ENCODE assay signal across 1 cellular context in the genomic region with DNA sequence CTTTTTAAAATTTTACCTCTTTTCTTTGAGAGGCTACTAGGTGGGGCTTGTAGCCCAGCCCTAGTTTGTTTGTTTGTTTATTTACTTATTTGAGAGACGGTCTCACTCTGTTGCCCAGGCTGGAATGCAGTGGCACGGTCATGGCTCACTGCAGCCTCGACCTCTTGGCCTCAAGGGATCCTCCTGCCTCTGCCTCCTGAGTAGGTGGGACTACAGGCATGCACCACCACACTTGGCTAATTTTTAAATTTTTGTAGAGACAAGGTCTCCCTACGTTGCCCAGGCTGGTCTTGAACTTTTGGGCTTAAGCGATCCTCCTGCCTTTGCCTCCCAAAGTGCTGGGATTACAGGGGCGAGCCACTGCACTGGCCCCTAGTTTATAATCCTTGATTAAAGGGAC.
TF ChIP-seq lines count a peak whose summit lies in the region.

No MANE protein-coding gene starts in this region.

TF ChIP-seq in HepG2, 621 proteins besides CTCF, POLR2A, EP300 and RAD21:
- TF ChIP-seq ZNF841 (CRISPR knock-in tag; IDR thresholded peaks at IDR 0.05; ENCODE audit: borderline replicate concordance) (no peak), POLR2G (IDR thresholded peaks at IDR 0.05; ENCODE audit: low read depth, low read length) (0 out of 2 replicates have a peak, but pooled peaks have one; percentile 31), TEAD3 (CRISPR knock-in tag; optimal IDR thresholded peaks at IDR 0.05; ENCODE audit: borderline replicate concordance) (peak; percentile 13), PAX8 (CRISPR knock-in tag; IDR thresholded peaks at IDR 0.05; ENCODE audit: borderline replicate concordance) (no peak)
- TF ChIP-seq, protein P1, sequence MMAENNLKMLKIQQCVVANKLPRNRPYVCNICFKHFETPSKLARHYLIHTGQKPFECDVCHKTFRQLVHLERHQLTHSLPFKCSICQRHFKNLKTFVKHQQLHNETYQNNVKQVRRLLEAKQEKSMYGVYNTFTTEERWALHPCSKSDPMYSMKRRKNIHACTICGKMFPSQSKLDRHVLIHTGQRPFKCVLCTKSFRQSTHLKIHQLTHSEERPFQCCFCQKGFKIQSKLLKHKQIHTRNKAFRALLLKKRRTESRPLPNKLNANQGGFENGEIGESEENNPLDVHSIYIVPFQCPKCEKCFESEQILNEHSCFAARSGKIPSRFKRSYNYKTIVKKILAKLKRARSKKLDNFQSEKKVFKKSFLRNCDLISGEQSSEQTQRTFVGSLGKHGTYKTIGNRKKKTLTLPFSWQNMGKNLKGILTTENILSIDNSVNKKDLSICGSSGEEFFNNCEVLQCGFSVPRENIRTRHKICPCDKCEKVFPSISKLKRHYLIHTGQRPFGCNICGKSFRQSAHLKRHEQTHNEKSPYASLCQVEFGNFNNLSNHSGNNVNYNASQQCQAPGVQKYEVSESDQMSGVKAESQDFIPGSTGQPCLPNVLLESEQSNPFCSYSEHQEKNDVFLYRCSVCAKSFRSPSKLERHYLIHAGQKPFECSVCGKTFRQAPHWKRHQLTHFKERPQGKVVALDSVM (CRISPR knock-in tag; IDR thresholded peaks at IDR 0.05), result peak; percentile 92
TF ChIP-seq in HepG2: peak in this region for 3.
